ENCODE assay signal across 25 cellular contexts in genomic region chr3:10485380-10485779, GRCh38. TPM values are rescaled to one million over a fixed set of nuclear protein-coding genes. Genes with fewer than 3 reads are reported as not detected.
A peak's percentile ranks its signal among the peaks of the same experiment; 100 is the strongest.
DNase-seq lines count a peak whose midpoint lies in the region; ATAC-seq and TF ChIP-seq lines count a peak whose summit lies in the region.
"Had no signal": no experiment of that assay in that cellular context is flagged by ENCODE, and none has a peak within 500 bp of the region (broad histone marks: within the 10 kb centered on the region; RNA-seq: fewer than 3 reads in every experiment).

No MANE protein-coding gene starts in this region.

- TF ChIP-seq CTCF in WTC11 (IDR thresholded peaks at IDR 0.05) = no peak
- TF ChIP-seq CTCF in foreskin keratinocyte (conservative IDR thresholded peaks at IDR 0.05) = no peak
- no peak for TF ChIP-seq CTCF in mucosa of descending colon (IDR thresholded peaks at IDR 0.05)
- no peak for TF ChIP-seq CTCF in psoas muscle (IDR thresholded peaks at IDR 0.05)

- DNase-seq in NCI-H2171 treated with DMSO at 0.1 percent for 48 hours (lab: John Stamatoyannopoulos, UW) (peak; percentile 50), NCI-H2171 (lab: John Stamatoyannopoulos, UW) (no peak), WTC11 (ENCODE audit: low spot score) (no peak), foreskin keratinocyte (no peak), mucosa of descending colon (no peak), iPS-NIHi11 (ENCODE audit: low spot score) (no peak), psoas muscle (no peak)
- DNase-seq: AML-193, DMS79, H9, MM.1S, NCI-H1092, NCI-H1436 treated with DMSO at 0.1 percent for 48 hours, NCI-H1930, NCI-H526, OCI-M1, SHP77, SW 1271 had no signal

- CTCF ChIA-PET in WTC11 (lab: Charles Lee) = interaction anchor here (1.4 kb wide), 1 partner anchor 11 kb away, joined by 4 read pairs; no protein-coding TSS in a partner anchor

- H3K9me3 Mint-ChIP-seq in WTC11 = no peaks in the 10 kb centered on the region
- H3K9me3 Mint-ChIP-seq: H9 had no signal

- no peaks in the 10 kb centered on the region for H3K4me1 ChIP-seq in foreskin keratinocyte
- no peaks in the 10 kb centered on the region for H3K4me1 ChIP-seq in mucosa of descending colon (ENCODE audit: low read depth)
- H3K4me1 ChIP-seq in psoas muscle = no peaks in the 10 kb centered on the region

- peak; percentile 36; the same call in 1 of the 2 replicates for ATAC-seq in WTC11
- ATAC-seq in foreskin keratinocyte = peak; percentile 7
- no peak for ATAC-seq in mucosa of descending colon
- no peak for ATAC-seq in psoas muscle
- ATAC-seq: GM12878, HepG2, K562 had no signal

- POLR2A ChIA-PET in WTC11 (lab: Charles Lee) = interaction anchor here (0.8 kb wide), 1 partner anchor 76 kb away, joined by 3 read pairs; no protein-coding TSS in a partner anchor

- H3K4me1 Mint-ChIP-seq in WTC11 = no peaks in the 10 kb centered on the region
- H3K4me1 Mint-ChIP-seq: CD14-positive monocyte, H9 had no signal

- peaks cover 22% of the 10 kb centered on the region for H3K27me3 ChIP-seq in foreskin keratinocyte
- H3K27me3 ChIP-seq in psoas muscle (ENCODE audit: insufficient read depth in 3 of 3, low read length in 2 of 3) = no peaks in the 10 kb centered on the region

- H3K9me3 ChIP-seq in mucosa of descending colon (no peaks in the 10 kb centered on the region), psoas muscle (no peaks in the 10 kb centered on the region)

- H3K4me3 Mint-ChIP-seq in WTC11 = no peak overlapping the region
- H3K4me3 Mint-ChIP-seq: CD14-positive monocyte, H9 had no signal

- intact Hi-C loops in mucosa of descending colon (cut with DNase I, micrococcal nuclease) (no loop called here), psoas muscle (cut with DNase I) (no loop called here)

- H3K36me3 ChIP-seq in mucosa of descending colon (ENCODE audit: low read depth) (no peaks in the 10 kb centered on the region), psoas muscle (ENCODE audit: insufficient read depth in 1 of 2, low read depth in 1 of 2) (no peaks in the 10 kb centered on the region)

- H3K27ac Mint-ChIP-seq in WTC11 = no peak overlapping the region
- H3K27ac Mint-ChIP-seq: CD14-positive monocyte had no signal

- no peaks in the 10 kb centered on the region for H3K36me3 Mint-ChIP-seq in WTC11
- H3K36me3 Mint-ChIP-seq: CD14-positive monocyte had no signal

- H3K27ac ChIP-seq in foreskin keratinocyte (no peak overlapping the region), psoas muscle (no peak overlapping the region)
- H3K27ac ChIP-seq: HL-60, SK-N-MC had no signal

- no peaks in the 10 kb centered on the region; the same call in 1 of the 2 replicates for H3K27me3 Mint-ChIP-seq in WTC11 (ENCODE audit: low read depth)

- H3K4me3 ChIP-seq in mucosa of descending colon (no peak overlapping the region), psoas muscle (no peak overlapping the region)
- H3K4me3 ChIP-seq: GM12878, K562, SK-N-MC had no signal

- WGBS in psoas muscle, 3 donors = 75 to 84% (median 77%) methylated on average over 12 of the region's 12 CpGs

TF ChIP-seq in WTC11, 78 proteins besides CTCF, POLR2A, EP300 and RAD21:
- TF ChIP-seq FOXP1 (CRISPR knock-in tag; IDR thresholded peaks at IDR 0.05; ENCODE audit: borderline replicate concordance) (no peak), E2F5 (CRISPR knock-in tag; IDR thresholded peaks at IDR 0.05) (no peak), AFF4 (CRISPR knock-in tag; IDR thresholded peaks at IDR 0.05; ENCODE audit: borderline replicate concordance) (no peak), JUN (CRISPR knock-in tag; IDR thresholded peaks at IDR 0.05) (no peak), HMGA2 (CRISPR knock-in tag; IDR thresholded peaks at IDR 0.05) (no peak), ZNF423 (CRISPR knock-in tag; IDR thresholded peaks at IDR 0.05) (no peak)
TF ChIP-seq in WTC11: peak in this region for 0.

RNA-seq across cellular contexts. Expression of gene ATP2B2, which starts 20.0 kb away (rescaled TPM):
- total RNA-seq in WTC11 (2021) (0.48 to 0.62 TPM (median 0.57 TPM) in 3 replicates), foreskin keratinocyte (not detected in 2 replicates), mucosa of descending colon (under 1 TPM; 0.09 to 0.70 (median 0.12) TPM), psoas muscle (1 to 10 TPM in 3 of 4 donors, under 1 TPM in 1; 0.36 to 6.5 (median 4.1) TPM)
- polyA plus RNA-seq in foreskin keratinocyte (not detected in 2 replicates), psoas muscle (under 1 TPM; 0.08 to 0.77 (median 0.49) TPM)
- total RNA-seq: GM12878, HT-29, K562 had no signal
- polyA plus RNA-seq: CD14-positive monocyte had no signal

Comparison
In these comparisons a context has a peak if more than half of its experiments do, and no peak if none do; other contexts are left out.
1. ATAC-seq: peak in WTC11 (single experiment) and foreskin keratinocyte (single experiment); none in mucosa of descending colon (single experiment) and psoas muscle (0 of 4).